14 cellular contexts compared by ENCODE assay signal in genomic region chr10:114384181-114384580, GRCh38. TPM values are rescaled to one million over a fixed set of nuclear protein-coding genes. Genes with fewer than 3 reads are reported as not detected.
DNase-seq lines count a peak whose midpoint lies in the region; ATAC-seq and TF ChIP-seq lines count a peak whose summit lies in the region.
"Had no signal": no experiment of that assay in that cellular context is flagged by ENCODE, and none has a peak within 500 bp of the region (broad histone marks: within the 10 kb centered on the region; RNA-seq: fewer than 3 reads in every experiment).

No MANE protein-coding gene starts in this region.

- intact Hi-C loops in thyroid gland (cut with DNase I) = no loop called here

- TF ChIP-seq POLR2A in thyroid gland (IDR thresholded peaks at IDR 0.05) = no peak

- H3K36me3 ChIP-seq in thyroid gland = peaks cover 0 to 3% of the 10 kb centered on the region in 2 donors

- peak in 41 of 58 donors; percentile 15 to 80 (median 57) for DNase-seq in anterior cingulate cortex (lab: John Stamatoyannopoulos, UW)
- DNase-seq in inferior parietal cortex (ENCODE audit: extremely low spot score) = peak; percentile 48
- peak; percentile 34 for DNase-seq in occipital lobe (lab: John Stamatoyannopoulos, UW)
- no peak for DNase-seq in thyroid gland
- no peak for DNase-seq in D341Med (ENCODE audit: low spot score)
- DNase-seq: CD8-positive, alpha-beta memory T cell; H7; Karpas-422; NCI-H1105 treated with DMSO at 0.1 percent for 48 hours; NCI-H1930; NCI-H510A treated with DMSO at 0.1 percent for 48 hours; SHP77 treated with DMSO at 0.1 percent for 48 hours had no signal

- no peak for TF ChIP-seq CTCF in thyroid gland (IDR thresholded peaks at IDR 0.05)

- H3K4me1 ChIP-seq in thyroid gland = peaks cover 68 to 75% of the 10 kb centered on the region in 2 donors

- ATAC-seq in GM18517 (IDR thresholded peaks at IDR 0.05; ENCODE audit: unreplicated experiment) = no peak
- no peak for ATAC-seq in GM21786 (IDR thresholded peaks at IDR 0.05; ENCODE audit: unreplicated experiment)

- 78 to 85% methylated on average over 9 of the region's 9 CpGs for WGBS in thyroid gland, 2 donors

- no peak overlapping the region for H3K4me3 ChIP-seq in thyroid gland (replicated peaks in 1 of 3)

- H3K27ac ChIP-seq in thyroid gland = peak overlapping the region in 2 of 3 donors; percentile 12 to 18

- no peaks in the 10 kb centered on the region for H3K27me3 ChIP-seq in thyroid gland

- H3K9me3 ChIP-seq in thyroid gland = no peaks in the 10 kb centered on the region

RNA-seq across cellular contexts. Expression of gene AFAP1L2, which starts 20.1 kb away (rescaled TPM):
- 8.1 TPM for total RNA-seq in occipital lobe
- 100 to 1,000 TPM; 135 to 356 (median 299) TPM for total RNA-seq in thyroid gland

Comparison
In these comparisons a context has a peak if more than half of its experiments do, and no peak if none do; other contexts are left out.
1. DNase-seq: peak in anterior cingulate cortex (41 of 58), inferior parietal cortex (single experiment) and occipital lobe (single experiment); none in thyroid gland (0 of 2) and D341Med (single experiment).
2. RNA of gene AFAP1L2, which starts 20.1 kb away (total RNA-seq): 135 to 356 TPM in thyroid gland; 8.1 TPM in occipital lobe (single experiment); every median in the first group is over 10 times any median in the second.